9 cellular contexts compared by ENCODE assay signal in genomic region chr20:31341470-31341869, GRCh38. TPM values are rescaled to one million over a fixed set of nuclear protein-coding genes. Genes with fewer than 3 reads are reported as not detected.
"Had no signal": no experiment of that assay in that cellular context is flagged by ENCODE, and none has a peak within 500 bp of the region (broad histone marks: within the 10 kb centered on the region; RNA-seq: fewer than 3 reads in every experiment).

No MANE protein-coding gene starts in this region.

- H3K4me3 ChIP-seq: GM12878 had no signal

- FAIRE-seq: G401.6, GM12878, GM12891, GM12892, GM18507, GM19239 had no signal

- ATAC-seq: GM12878 had no signal

- DNase-seq: GDM1, GF-D8 had no signal

RNA-seq across cellular contexts. Expression of gene DEFB118, which starts 26.9 kb away (rescaled TPM):
- total RNA-seq: G401, GM12878 had no signal
- polyA plus RNA-seq: GM12878 had no signal

RNA-seq across cellular contexts. Expression of gene DEFB116, which starts 33.1 kb away (rescaled TPM):
- total RNA-seq: G401, GM12878 had no signal
- polyA plus RNA-seq: GM12878 had no signal

RNA-seq across cellular contexts. Expression of gene DEFB119, which starts 48.9 kb away (rescaled TPM):
- total RNA-seq: G401, GM12878 had no signal
- polyA plus RNA-seq: GM12878 had no signal
